Comparison of ENCODE assay signal across 9 cellular contexts in the genomic region with DNA sequence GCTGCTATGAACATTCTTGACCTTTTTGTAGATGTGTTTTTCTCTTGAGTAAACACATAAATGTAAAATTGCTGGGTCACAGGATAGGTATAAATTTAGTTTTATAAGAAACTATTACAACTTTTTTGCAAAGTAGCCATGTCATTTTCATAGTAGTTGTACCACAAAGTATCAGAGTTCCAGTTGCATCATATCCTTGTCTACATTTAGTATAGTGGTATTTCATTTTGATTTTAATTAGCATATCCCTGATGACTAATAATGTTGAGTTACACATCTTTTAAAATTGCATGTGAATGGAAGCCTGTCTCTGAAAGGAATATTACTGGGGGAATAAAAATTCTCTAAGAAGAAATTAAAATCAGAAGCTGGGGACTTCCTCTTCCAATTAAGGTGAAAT.
"Had no signal": no experiment of that assay in that cellular context is flagged by ENCODE, and none has a peak within 500 bp of the region (broad histone marks: within the 10 kb centered on the region; RNA-seq: fewer than 3 reads in every experiment).

No MANE protein-coding gene starts in this region.

- H3K27me3 ChIP-seq: stomach had no signal

- H3K36me3 ChIP-seq: WERI-Rb-1 had no signal

- H3K4me3 Mint-ChIP-seq: activated CD4-positive, alpha-beta T cell treated with anti-CD3 and anti-CD28 coated beads, Interleukin-2, amount 10 ng/mL, durations not matched to agents 7 days and 5 days had no signal

- H3K4me1 Mint-ChIP-seq: activated CD4-positive, alpha-beta T cell treated with anti-CD3 and anti-CD28 coated beads, Interleukin-2, amount 10 ng/mL, durations not matched to agents 7 days and 5 days had no signal

- H3K4me3 ChIP-seq: stomach had no signal

- H3K27ac ChIP-seq: stomach, WERI-Rb-1 had no signal

- H3K4me1 ChIP-seq: stomach had no signal

- H3K27ac Mint-ChIP-seq: activated CD4-positive, alpha-beta T cell treated with anti-CD3 and anti-CD28 coated beads, Interleukin-2, amount 10 ng/mL, durations not matched to agents 7 days and 5 days had no signal

- DNase-seq: activated CD4-positive, alpha-beta T cell treated with anti-CD3 and anti-CD28 coated beads, Interleukin-2, amount 10 ng/mL, durations not matched to agents 7 days and 5 days; activated gamma-delta T cell treated with Interleukin-2 at 50 U/mL for 16 hours; activated T-cell treated with anti-CD3 and anti-CD28 coated beads, Interleukin-2, amount 50 U/mL, for 1 hour; effector CD4-positive, alpha-beta T cell; hypothalamus; kidney glomerular epithelial cell; stimulated activated CD4-positive, alpha-beta T cell treated with anti-CD3 and anti-CD28 coated beads, Interleukin-2, amount 100 ng/mL, for 48 hours; stomach; WERI-Rb-1 had no signal
